ENCODE assay signal across 19 cellular contexts in genomic region chr11:95596011-95596489, GRCh38.
DNase-seq lines count a peak whose midpoint lies in the region; ATAC-seq and TF ChIP-seq lines count a peak whose summit lies in the region.
"Had no signal": no experiment of that assay in that cellular context is flagged by ENCODE, and none has a peak within 500 bp of the region (broad histone marks: within the 10 kb centered on the region; RNA-seq: fewer than 3 reads in every experiment).

No MANE protein-coding gene starts in this region.

- H3K4me1 Mint-ChIP-seq in brain, result peaks cover 42% of the 10 kb centered on the region
- no peaks in the 10 kb centered on the region for H3K4me1 Mint-ChIP-seq in stimulated activated memory B cell treated with anti-CD40 and anti-IgM and Interleukin-4, amounts not matched to agents 10 μg/mL and 1 μg/mL and 100 μg/mL, for 72 hours
- H3K4me1 Mint-ChIP-seq: activated T-helper 17 cell treated with anti-CD3 and anti-CD28 coated beads, Interleukin-2, amount 50 U/mL, for 72 hours had no signal

- no peak for TF ChIP-seq POLR2A in adrenal gland (IDR thresholded peaks at IDR 0.05)

- H4K20me1 ChIP-seq in SK-N-SH (ENCODE audit: insufficient read depth), result no peaks in the 10 kb centered on the region

- H3K27ac Mint-ChIP-seq in brain, result peak overlapping the region in 3 of 5 experiments; percentile 2 to 61 (median 22)
- peak overlapping the region; percentile 34 for H3K27ac Mint-ChIP-seq in stimulated activated memory B cell treated with anti-CD40 and anti-IgM and Interleukin-4, amounts not matched to agents 10 μg/mL and 1 μg/mL and 100 μg/mL, for 72 hours
- H3K27ac Mint-ChIP-seq: activated CD4-positive, alpha-beta memory T cell treated with anti-CD3 and anti-CD28 coated beads for 36 hours; activated T-helper 17 cell treated with anti-CD3 and anti-CD28 coated beads, Interleukin-2, amount 50 U/mL, for 72 hours; effector memory CD8-positive, alpha-beta T cell had no signal

- intact Hi-C loops in adrenal gland (cut with DNase I), result no loop called here

- ATAC-seq in SK-N-SH treated with all-trans-retinoic acid at 6 μM for 48 hours, result no peak
- ATAC-seq in stimulated activated memory B cell treated with anti-CD40 and anti-IgM and Interleukin-4, amounts not matched to agents 10 μg/mL and 1 μg/mL and 100 μg/mL, for 72 hours, result no peak
- ATAC-seq: activated T-helper 17 cell treated with anti-CD3 and anti-CD28 coated beads, Interleukin-2, amount 50 U/mL, for 72 hours; effector memory CD8-positive, alpha-beta T cell had no signal

- no peaks in the 10 kb centered on the region for H3K27me3 Mint-ChIP-seq in brain
- H3K27me3 Mint-ChIP-seq in stimulated activated memory B cell treated with anti-CD40 and anti-IgM and Interleukin-4, amounts not matched to agents 10 μg/mL and 1 μg/mL and 100 μg/mL, for 72 hours, result no peaks in the 10 kb centered on the region
- H3K27me3 Mint-ChIP-seq: activated CD4-positive, alpha-beta memory T cell treated with anti-CD3 and anti-CD28 coated beads for 36 hours; activated T-helper 17 cell treated with anti-CD3 and anti-CD28 coated beads, Interleukin-2, amount 50 U/mL, for 72 hours; effector memory CD8-positive, alpha-beta T cell had no signal

- CTCF ChIA-PET in SK-N-SH (lab: Yijun Ruan, JAX), result interaction anchor here (1.0 kb wide), 1 partner anchor 109 kb away, joined by 5 read pairs; no protein-coding TSS in a partner anchor

- no peaks in the 10 kb centered on the region for H3F3A ChIP-seq in SK-N-SH (replicated peaks; ENCODE audit: insufficient read depth)

- H3K27ac ChIP-seq in SK-N-SH (ENCODE audit: low read depth in 2 of 2, low read length in 1 of 2), result no peak overlapping the region
- no peak overlapping the region for H3K27ac ChIP-seq in adrenal gland
- H3K27ac ChIP-seq: prostate gland, tibial artery had no signal

- H3K79me2 ChIP-seq in SK-N-SH (ENCODE audit: insufficient read depth), result no peaks in the 10 kb centered on the region

- H3K4me3 ChIP-seq in SK-N-SH (ENCODE audit: low read depth in 2 of 2, low read length in 1 of 2) (no peak overlapping the region), adrenal gland (no peak overlapping the region)
- H3K4me3 ChIP-seq: prostate gland, tibial artery had no signal

- no peak overlapping the region for H3K9ac ChIP-seq in SK-N-SH

- no peak for TF ChIP-seq EP300 in SK-N-SH (IDR thresholded peaks at IDR 0.05; ENCODE audit: borderline replicate concordance in 1 of 2, low read depth in 1 of 2, low read length in 1 of 2)

- no peak for TF ChIP-seq RAD21 in SK-N-SH (IDR thresholded peaks at IDR 0.05; ENCODE audit: low read length)

- no peaks in the 10 kb centered on the region for H3K9me2 ChIP-seq in SK-N-SH

- DNase-seq in SK-N-SH (peak; percentile 3), islet precursor cell (peak; percentile 92), RKO (ENCODE audit: low spot score) (no peak), adrenal gland (no peak)
- DNase-seq in activated CD4-positive, alpha-beta T cell treated with anti-CD3 and anti-CD28 coated beads, Interleukin-2, amount 50 U/mL, for 4 hours, result no peak
- DNase-seq: 8988T; activated CD4-positive, alpha-beta memory T cell treated with anti-CD3 and anti-CD28 coated beads for 36 hours; Caco-2; effector memory CD8-positive, alpha-beta T cell; kidney; MV-4-11; NCI-H2171; SIG-M5; tibial artery had no signal

- POLR2A ChIA-PET in SK-N-SH (lab: Yijun Ruan, JAX), result no interaction called here

- no peak overlapping the region for H3K4me3 Mint-ChIP-seq in brain
- H3K4me3 Mint-ChIP-seq in stimulated activated memory B cell treated with anti-CD40 and anti-IgM and Interleukin-4, amounts not matched to agents 10 μg/mL and 1 μg/mL and 100 μg/mL, for 72 hours, result no peak overlapping the region
- H3K4me3 Mint-ChIP-seq: activated CD4-positive, alpha-beta memory T cell treated with anti-CD3 and anti-CD28 coated beads for 36 hours; activated T-helper 17 cell treated with anti-CD3 and anti-CD28 coated beads, Interleukin-2, amount 50 U/mL, for 72 hours; effector memory CD8-positive, alpha-beta T cell had no signal

- WGBS in SK-N-SH (ENCODE audit: low lambda C conversion rate), result 52% methylated on average over 2 of the region's 2 CpGs
- 85 to 92% (median 87%) methylated on average over 2 of the region's 2 CpGs for WGBS in adrenal gland, 4 donors

- H2AFZ ChIP-seq in SK-N-SH (ENCODE audit: low read depth), result no peak overlapping the region

- H3K36me3 Mint-ChIP-seq in brain, result no peaks in the 10 kb centered on the region
- no peaks in the 10 kb centered on the region for H3K36me3 Mint-ChIP-seq in stimulated activated memory B cell treated with anti-CD40 and anti-IgM and Interleukin-4, amounts not matched to agents 10 μg/mL and 1 μg/mL and 100 μg/mL, for 72 hours
- H3K36me3 Mint-ChIP-seq: activated CD4-positive, alpha-beta memory T cell treated with anti-CD3 and anti-CD28 coated beads for 36 hours had no signal

- no peaks in the 10 kb centered on the region; a peak in 1 of 4 replicates for H3K4me1 ChIP-seq in SK-N-SH (ENCODE audit: control insufficient read depth in 1 of 2, insufficient read depth in 2 of 2, low read depth in 1 of 2, low read length in 1 of 2)
- no peaks in the 10 kb centered on the region for H3K4me1 ChIP-seq in adrenal gland (replicated peaks in 1 of 2)
- H3K4me1 ChIP-seq: Caco-2, prostate gland had no signal

- no peak for TF ChIP-seq CTCF in SK-N-SH (IDR thresholded peaks at IDR 0.05)
- TF ChIP-seq CTCF in brain (conservative IDR thresholded peaks at IDR 0.05), result no peak
- no peak for TF ChIP-seq CTCF in adrenal gland (IDR thresholded peaks at IDR 0.05)

- no peak overlapping the region for H3K4me2 ChIP-seq in SK-N-SH

- no peaks in the 10 kb centered on the region for H3K27me3 ChIP-seq in SK-N-SH (ENCODE audit: insufficient read depth)
- H3K27me3 ChIP-seq in adrenal gland, result no peaks in the 10 kb centered on the region
- H3K27me3 ChIP-seq: tibial artery had no signal

- no peaks in the 10 kb centered on the region for H3K9me3 Mint-ChIP-seq in brain
- no peaks in the 10 kb centered on the region for H3K9me3 Mint-ChIP-seq in stimulated activated memory B cell treated with anti-CD40 and anti-IgM and Interleukin-4, amounts not matched to agents 10 μg/mL and 1 μg/mL and 100 μg/mL, for 72 hours
- H3K9me3 Mint-ChIP-seq: activated CD4-positive, alpha-beta memory T cell treated with anti-CD3 and anti-CD28 coated beads for 36 hours; activated T-helper 17 cell treated with anti-CD3 and anti-CD28 coated beads, Interleukin-2, amount 50 U/mL, for 72 hours; effector memory CD8-positive, alpha-beta T cell had no signal

- no peaks in the 10 kb centered on the region for H3K9me3 ChIP-seq in SK-N-SH
- no peaks in the 10 kb centered on the region for H3K9me3 ChIP-seq in adrenal gland (replicated peaks in 1 of 3)
- H3K9me3 ChIP-seq: Caco-2, prostate gland, tibial artery had no signal

- H3K36me3 ChIP-seq in SK-N-SH (replicated peaks in 1 of 2; ENCODE audit: control insufficient read depth in 1 of 2, insufficient read depth in 2 of 2, low read length in 1 of 2) (no peaks in the 10 kb centered on the region), adrenal gland (replicated peaks in 1 of 2) (no peaks in the 10 kb centered on the region)
- H3K36me3 ChIP-seq: prostate gland, tibial artery had no signal

TF ChIP-seq in SK-N-SH, 30 proteins besides CTCF, POLR2A, EP300 and RAD21 (continues in another document):
- TF ChIP-seq, protein P1, sequence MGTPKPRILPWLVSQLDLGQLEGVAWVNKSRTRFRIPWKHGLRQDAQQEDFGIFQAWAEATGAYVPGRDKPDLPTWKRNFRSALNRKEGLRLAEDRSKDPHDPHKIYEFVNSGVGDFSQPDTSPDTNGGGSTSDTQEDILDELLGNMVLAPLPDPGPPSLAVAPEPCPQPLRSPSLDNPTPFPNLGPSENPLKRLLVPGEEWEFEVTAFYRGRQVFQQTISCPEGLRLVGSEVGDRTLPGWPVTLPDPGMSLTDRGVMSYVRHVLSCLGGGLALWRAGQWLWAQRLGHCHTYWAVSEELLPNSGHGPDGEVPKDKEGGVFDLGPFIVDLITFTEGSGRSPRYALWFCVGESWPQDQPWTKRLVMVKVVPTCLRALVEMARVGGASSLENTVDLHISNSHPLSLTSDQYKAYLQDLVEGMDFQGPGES (IDR thresholded peaks at IDR 0.05; ENCODE audit: low read depth, low read length), result no peak
- TF ChIP-seq FOXM1 (IDR thresholded peaks at IDR 0.05; ENCODE audit: low read depth) (no peak), RFX5 (IDR thresholded peaks at IDR 0.05; ENCODE audit: low read length) (no peak), ELF1 (IDR thresholded peaks at IDR 0.05) (no peak)

TF ChIP-seq in SK-N-SH treated with all-trans-retinoic acid at 6 μM for 48 hours, 23 proteins besides CTCF, POLR2A, EP300 and RAD21 (continues in another document):
- TF ChIP-seq ZNF565 (CRISPR knock-in tag; conservative IDR thresholded peaks at IDR 0.05; ENCODE audit: low read depth) (no peak), ESRRG (CRISPR knock-in tag; IDR thresholded peaks at IDR 0.05) (no peak), SNAI2 (CRISPR knock-in tag; IDR thresholded peaks at IDR 0.05) (no peak), ZNF8 (CRISPR knock-in tag; IDR thresholded peaks at IDR 0.05) (no peak), ZNF70 (CRISPR knock-in tag; IDR thresholded peaks at IDR 0.05) (no peak), PATZ1 (CRISPR knock-in tag; IDR thresholded peaks at IDR 0.05; ENCODE audit: borderline replicate concordance) (no peak), ARNTL (CRISPR knock-in tag; IDR thresholded peaks at IDR 0.05; ENCODE audit: borderline replicate concordance, low read depth) (no peak), GLIS3 (CRISPR knock-in tag; IDR thresholded peaks at IDR 0.05) (no peak), RARB (CRISPR knock-in tag; IDR thresholded peaks at IDR 0.05) (no peak)

Comparison
In these comparisons a context has a peak if more than half of its experiments do, and no peak if none do; other contexts are left out.
1. DNase-seq: peak in SK-N-SH (single experiment) and islet precursor cell (single experiment); none in activated CD4-positive, alpha-beta T cell treated with anti-CD3 and anti-CD28 coated beads, Interleukin-2, amount 50 U/mL, for 4 hours (0 of 2), RKO (single experiment) and adrenal gland (0 of 7).